ENCODE assay signal across 21 cellular contexts in genomic region chr3:169478566-169479313, GRCh38.
DNase-seq lines count a peak whose midpoint lies in the region; TF ChIP-seq lines count a peak whose summit lies in the region.
"Had no signal": no experiment of that assay in that cellular context is flagged by ENCODE, and none has a peak within 500 bp of the region (broad histone marks: within the 10 kb centered on the region; RNA-seq: fewer than 3 reads in every experiment).

No MANE protein-coding gene starts in this region.

- H3K9me3 ChIP-seq in neural progenitor cell (ENCODE audit: low read depth): no peaks in the 10 kb centered on the region
- H3K9me3 ChIP-seq in hepatocyte (ENCODE audit: low read depth): no peaks in the 10 kb centered on the region
- H3K9me3 ChIP-seq: BLaER1 treated with 17β-estradiol and CSF1 and Interleukin-3, amounts not matched to agents 10 nM and 100 nM; pancreas; upper lobe of left lung had no signal

- DNase-seq in AG08396 (ENCODE audit: low spot score) (peak; percentile 5), LHCN-M2 (ENCODE audit: low read depth) (peak; percentile 20), dermis blood vessel endothelial cell (peak; percentile 14), neural progenitor cell (ENCODE audit: low spot score) (no peak), hepatocyte (ENCODE audit: low spot score) (no peak), COLO668 (lab: John Stamatoyannopoulos, UW; ENCODE audit: unreplicated experiment) (no peak), superior temporal gyrus (ENCODE audit: extremely low spot score) (no peak)
- no peak for DNase-seq in activated naive CD4-positive, alpha-beta T cell treated with anti-CD3 and anti-CD28 coated beads, Interleukin-2, amount 50 U/mL, for 16 hours
- DNase-seq: activated CD4-positive, alpha-beta T cell treated with anti-CD3 and anti-CD28 coated beads for 36 hours; caudate nucleus; effector CD4-positive, alpha-beta T cell; NCI-H1092 treated with DMSO at 0.1 percent for 48 hours; NCI-H2081; NCI-H510A; pancreas; stimulated activated CD4-positive, alpha-beta T cell treated with anti-CD3 and anti-CD28 coated beads, Interleukin-2, amount 100 ng/mL, for 48 hours; stimulated activated naive CD8-positive, alpha-beta T cell treated with anti-CD3 and anti-CD28 coated beads, Interleukin-15, amount 100 ng/mL, for 72 hours; upper lobe of left lung had no signal

- 85% methylated on average over 4 of the region's 4 CpGs for WGBS in hepatocyte (ENCODE audit: low lambda C conversion rate, missing lambda C conversion rate)

- H3K4me3 Mint-ChIP-seq in neural progenitor cell: no peak overlapping the region
- H3K4me3 Mint-ChIP-seq: activated CD4-positive, alpha-beta T cell treated with anti-CD3 and anti-CD28 coated beads for 36 hours; stimulated activated naive CD8-positive, alpha-beta T cell treated with anti-CD3 and anti-CD28 coated beads, Interleukin-15, amount 100 ng/mL, for 72 hours had no signal

- peaks cover 2% of the 10 kb centered on the region for H3K9me3 Mint-ChIP-seq in neural progenitor cell
- H3K9me3 Mint-ChIP-seq: activated T-helper 2 cell treated with anti-CD3 and anti-CD28 coated beads, Interferon-gamma antibody, Interleukin-2, Interleukin-4, amounts not matched to agents 10 μg/mL and 5 μg/mL and 100 μg/mL, durations not matched to agents 14 hours and 24 hours and 36 hours; stimulated activated naive CD8-positive, alpha-beta T cell treated with anti-CD3 and anti-CD28 coated beads, Interleukin-15, amount 100 ng/mL, for 72 hours had no signal

- no peak overlapping the region for H3K27ac Mint-ChIP-seq in neural progenitor cell
- H3K27ac Mint-ChIP-seq: activated CD4-positive, alpha-beta T cell treated with anti-CD3 and anti-CD28 coated beads for 36 hours; activated T-helper 2 cell treated with anti-CD3 and anti-CD28 coated beads, Interferon-gamma antibody, Interleukin-2, Interleukin-4, amounts not matched to agents 10 μg/mL and 5 μg/mL and 100 μg/mL, durations not matched to agents 14 hours and 24 hours and 36 hours; stimulated activated naive CD8-positive, alpha-beta T cell treated with anti-CD3 and anti-CD28 coated beads, Interleukin-15, amount 100 ng/mL, for 72 hours had no signal

- H4K20me1 ChIP-seq in neural progenitor cell (ENCODE audit: low read depth): no peaks in the 10 kb centered on the region
- H4K20me1 ChIP-seq in hepatocyte (ENCODE audit: insufficient read depth, poor library complexity, severe bottlenecking): no peaks in the 10 kb centered on the region
- H4K20me1 ChIP-seq: BLaER1 treated with 17β-estradiol and CSF1 and Interleukin-3, amounts not matched to agents 10 nM and 100 nM had no signal

- peaks cover 31% of the 10 kb centered on the region for H3K4me1 ChIP-seq in neural progenitor cell
- H3K4me1 ChIP-seq in hepatocyte (ENCODE audit: insufficient read depth): no peaks in the 10 kb centered on the region
- H3K4me1 ChIP-seq: BLaER1 treated with 17β-estradiol and CSF1 and Interleukin-3, amounts not matched to agents 10 nM and 100 nM; pancreas; upper lobe of left lung had no signal

- no peak overlapping the region for H2AFZ ChIP-seq in neural progenitor cell (replicated peaks)
- H2AFZ ChIP-seq in hepatocyte: no peak overlapping the region

- no peak for TF ChIP-seq CTCF in neural progenitor cell (IDR thresholded peaks at IDR 0.05)
- no peak for TF ChIP-seq CTCF in hepatocyte (IDR thresholded peaks at IDR 0.05; ENCODE audit: poor library complexity)

- H3K36me3 ChIP-seq in neural progenitor cell (no peaks in the 10 kb centered on the region), hepatocyte (replicated peaks; ENCODE audit: insufficient read depth, low read depth) (no peaks in the 10 kb centered on the region)
- H3K36me3 ChIP-seq: BLaER1 treated with 17β-estradiol and CSF1 and Interleukin-3, amounts not matched to agents 10 nM and 100 nM; pancreas; upper lobe of left lung had no signal

- H3K27ac ChIP-seq in neural progenitor cell: no peak overlapping the region
- no peak overlapping the region for H3K27ac ChIP-seq in hepatocyte
- H3K27ac ChIP-seq: BLaER1 treated with 17β-estradiol and CSF1 and Interleukin-3, amounts not matched to agents 10 nM and 100 nM; pancreas; upper lobe of left lung had no signal

- no peaks in the 10 kb centered on the region for H3K9me2 ChIP-seq in hepatocyte (replicated peaks; ENCODE audit: insufficient read depth)

- H3K4me3 ChIP-seq in neural progenitor cell (no peak overlapping the region), hepatocyte (no peak overlapping the region)
- H3K4me3 ChIP-seq: BLaER1 treated with 17β-estradiol and CSF1 and Interleukin-3, amounts not matched to agents 10 nM and 100 nM; lung; pancreas; upper lobe of left lung had no signal

- no peaks in the 10 kb centered on the region for H3K79me2 ChIP-seq in neural progenitor cell (ENCODE audit: low read depth)
- H3K79me2 ChIP-seq in hepatocyte: no peaks in the 10 kb centered on the region

- H3K4me1 Mint-ChIP-seq in neural progenitor cell: peaks cover 16% of the 10 kb centered on the region
- H3K4me1 Mint-ChIP-seq: activated CD4-positive, alpha-beta T cell treated with anti-CD3 and anti-CD28 coated beads for 36 hours; stimulated activated naive CD8-positive, alpha-beta T cell treated with anti-CD3 and anti-CD28 coated beads, Interleukin-15, amount 100 ng/mL, for 72 hours had no signal

- H3K36me3 Mint-ChIP-seq in neural progenitor cell: peaks cover 5% of the 10 kb centered on the region

- peaks cover 9% of the 10 kb centered on the region for H3F3A ChIP-seq in neural progenitor cell (ENCODE audit: low read depth)

- H3K4me2 ChIP-seq in neural progenitor cell (peak overlapping the region; percentile 51), hepatocyte (no peak overlapping the region)
- H3K4me2 ChIP-seq: BLaER1 treated with 17β-estradiol and CSF1 and Interleukin-3, amounts not matched to agents 10 nM and 100 nM had no signal

- H3K9ac ChIP-seq in neural progenitor cell: no peak overlapping the region
- H3K9ac ChIP-seq: BLaER1 treated with 17β-estradiol and CSF1 and Interleukin-3, amounts not matched to agents 10 nM and 100 nM had no signal

- H3K27me3 Mint-ChIP-seq in neural progenitor cell (ENCODE audit: insufficient read depth, low read depth): no peaks in the 10 kb centered on the region
- H3K27me3 Mint-ChIP-seq: stimulated activated naive CD8-positive, alpha-beta T cell treated with anti-CD3 and anti-CD28 coated beads, Interleukin-15, amount 100 ng/mL, for 72 hours had no signal

- H3K27me3 ChIP-seq in neural progenitor cell: no peaks in the 10 kb centered on the region
- H3K27me3 ChIP-seq in hepatocyte: no peaks in the 10 kb centered on the region
- H3K27me3 ChIP-seq: BLaER1 treated with 17β-estradiol and CSF1 and Interleukin-3, amounts not matched to agents 10 nM and 100 nM; pancreas; upper lobe of left lung had no signal

Comparison
In these comparisons a context has a peak if more than half of its experiments do, and no peak if none do; other contexts are left out.
1. DNase-seq: peak in AG08396 (single experiment), LHCN-M2 (single experiment) and dermis blood vessel endothelial cell (single experiment); none in neural progenitor cell (single experiment), hepatocyte (single experiment), COLO668 (single experiment), activated naive CD4-positive, alpha-beta T cell treated with anti-CD3 and anti-CD28 coated beads, Interleukin-2, amount 50 U/mL, for 16 hours (single experiment) and superior temporal gyrus (single experiment).